ENCODE assay signal across 9 cellular contexts in genomic region chr10:106548832-106549231, GRCh38.
"Had no signal": no experiment of that assay in that cellular context is flagged by ENCODE, and none has a peak within 500 bp of the region (broad histone marks: within the 10 kb centered on the region; RNA-seq: fewer than 3 reads in every experiment).

No MANE protein-coding gene starts in this region.

- H3K9me3 Mint-ChIP-seq: HFFc6 had no signal

- ATAC-seq: HCT116, HepG2 had no signal

- H3K27me3 Mint-ChIP-seq: IgD-negative memory B cell had no signal

- H3K4me3 ChIP-seq: GM23248, HAP-1 had no signal

- H3K4me3 Mint-ChIP-seq: HFFc6, IgD-negative memory B cell had no signal

- H3K36me3 ChIP-seq: HAP-1 had no signal

- H3K4me1 Mint-ChIP-seq: IgD-negative memory B cell had no signal

- H3K4me1 ChIP-seq: HAP-1 had no signal

- H3K27ac Mint-ChIP-seq: HFFc6, IgD-negative memory B cell had no signal

- DNase-seq: GM23248, GOT3, H7, HFFc6 had no signal

- H3K27ac ChIP-seq: GM23248, HL-60 had no signal

- H3K9me3 ChIP-seq: HAP-1 had no signal
